Comparison of ENCODE assay signal across 27 cellular contexts in the genomic region with DNA sequence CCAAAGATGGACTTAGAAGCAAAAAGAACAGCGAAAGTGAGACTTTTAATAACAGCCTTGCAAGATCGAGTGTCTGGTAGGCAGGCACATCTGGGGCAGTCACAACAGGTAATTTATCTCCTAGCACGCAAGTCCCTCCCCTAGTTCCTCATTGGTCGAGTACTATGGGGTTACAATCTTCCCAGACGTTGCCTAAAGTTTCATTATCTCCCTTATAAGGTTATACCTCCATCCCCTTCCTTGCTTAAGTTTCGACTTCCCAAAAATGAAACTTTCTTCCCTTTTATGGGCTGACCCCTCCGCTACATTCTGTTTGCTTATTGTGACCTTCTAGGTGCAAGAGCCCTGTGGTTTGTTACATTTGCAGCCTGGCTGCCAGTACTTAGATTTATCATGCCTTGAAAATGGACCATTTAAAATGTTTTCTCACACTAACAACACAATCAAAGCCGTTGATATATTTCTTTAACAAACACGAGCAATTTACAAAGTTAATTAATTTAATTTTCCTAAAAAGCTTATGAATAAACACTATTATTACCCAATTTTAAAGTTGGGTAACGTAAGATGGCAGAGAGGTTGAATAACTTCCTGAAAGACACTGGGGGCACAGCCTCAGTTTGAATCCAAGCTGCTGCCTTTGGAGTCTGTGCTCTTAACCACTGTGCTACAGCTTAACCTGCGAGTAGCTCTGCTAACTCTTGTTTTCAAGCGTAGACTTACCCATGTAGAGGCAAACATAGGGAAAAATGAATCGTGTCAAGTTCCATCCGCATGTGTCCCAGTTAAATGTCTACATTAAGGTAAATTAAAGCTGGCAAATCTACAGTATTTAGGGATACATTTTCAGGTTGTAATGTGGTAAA.
A peak's percentile ranks its signal among the peaks of the same experiment; 100 is the strongest.
DNase-seq lines count a peak whose midpoint lies in the region; ATAC-seq and TF ChIP-seq lines count a peak whose summit lies in the region.
"Had no signal": no experiment of that assay in that cellular context is flagged by ENCODE, and none has a peak within 500 bp of the region (broad histone marks: within the 10 kb centered on the region; RNA-seq: fewer than 3 reads in every experiment).

No MANE protein-coding gene starts in this region.

- no peaks in the 10 kb centered on the region for H3K36me3 ChIP-seq in body of pancreas (replicated peaks in 1 of 2; ENCODE audit: insufficient read depth in 1 of 2, low read depth in 2 of 2)
- no peaks in the 10 kb centered on the region for H3K36me3 ChIP-seq in transverse colon
- H3K36me3 ChIP-seq: ascending aorta, heart right ventricle, MG63, prostate gland, upper lobe of left lung had no signal

- H3K27me3 ChIP-seq in body of pancreas (no peaks in the 10 kb centered on the region), transverse colon (no peaks in the 10 kb centered on the region)
- H3K27me3 ChIP-seq: ascending aorta, heart right ventricle, upper lobe of left lung had no signal

- no peaks in the 10 kb centered on the region for H3K4me1 ChIP-seq in body of pancreas
- H3K4me1 ChIP-seq in transverse colon = no peaks in the 10 kb centered on the region
- H3K4me1 ChIP-seq: prostate gland, upper lobe of left lung had no signal

- in situ Hi-C loops in Caki2 (cut with HindIII; ENCODE audit: low pct_unique_long_range_greater_than_20kb, low sequenced_read_pairs) = no loop called here
- in situ Hi-C loops in transverse colon (cut with MboI; ENCODE audit: low pct_ligation_motif_present in 1 of 4, low pct_unique_long_range_greater_than_20kb in 1 of 4, low sequenced_read_pairs in 3 of 4) = no loop called here

- TF ChIP-seq CTCF in body of pancreas (IDR thresholded peaks at IDR 0.05) (no peak), transverse colon (IDR thresholded peaks at IDR 0.05) (no peak)

- ATAC-seq in body of pancreas = no peak
- ATAC-seq: A549; activated T-helper 17 cell treated with anti-CD3 and anti-CD28 coated beads, Interleukin-2, amount 50 U/mL, for 72 hours; heart right ventricle; left colon; SK-N-SH treated with all-trans-retinoic acid at 6 μM for 48 hours had no signal

- H3K9me3 ChIP-seq in body of pancreas = no peaks in the 10 kb centered on the region
- H3K9me3 ChIP-seq in transverse colon = no peaks in the 10 kb centered on the region
- H3K9me3 ChIP-seq: A549, ascending aorta, heart right ventricle, MG63, prostate gland, upper lobe of left lung had no signal

- no peak for TF ChIP-seq EP300 in transverse colon (IDR thresholded peaks at IDR 0.05; ENCODE audit: low read depth)

- H3K4me3 ChIP-seq in body of pancreas (no peak overlapping the region), transverse colon (no peak overlapping the region)
- H3K4me3 ChIP-seq: A549, ascending aorta, heart right ventricle, MG63, prostate gland, upper lobe of left lung had no signal

- DNase-seq in Caki2 (ENCODE audit: low read depth) = peak; percentile 83
- peak; percentile 94 for DNase-seq in M059J (ENCODE audit: low read depth)
- DNase-seq in OCI-M1 (lab: John Stamatoyannopoulos, UW) = peak; percentile 93
- DNase-seq in glomerular visceral epithelial cell (ENCODE audit: extremely low spot score) = peak; percentile 49
- DNase-seq in Ammon's horn (ENCODE audit: low spot score) = no peak
- no peak for DNase-seq in body of pancreas
- DNase-seq in transverse colon = no peak
- DNase-seq in activated effector memory CD4-positive, alpha-beta T cell treated with Interleukin-2 at 50 U/mL for 16 hours = no peak
- DNase-seq: activated B cell treated with CpG ODN at 0.5 μM for 24 hours; activated CD4-positive, alpha-beta T cell treated with anti-CD3 and anti-CD28 coated beads, Interleukin-2, amount 50 U/mL, for 48 hours; activated CD8-positive, alpha-beta memory T cell treated with anti-CD3 and anti-CD28 coated beads, Interleukin-2, amount 50 U/mL, for 48 hours; effector CD4-positive, alpha-beta T cell; GDM1; H7; heart right ventricle; left colon; MG63; NCI-H146; NCI-H2171; NCI-H526 had no signal

- TF ChIP-seq POLR2A in body of pancreas (IDR thresholded peaks at IDR 0.05) (no peak), transverse colon (IDR thresholded peaks at IDR 0.05) (no peak)

- H3K27ac ChIP-seq in body of pancreas = no peak overlapping the region
- no peak overlapping the region for H3K27ac ChIP-seq in transverse colon
- H3K27ac ChIP-seq: A549, ascending aorta, heart right ventricle, prostate gland, RWPE1, upper lobe of left lung had no signal

- intact Hi-C loops in body of pancreas (cut with DNase I) (no loop called here), transverse colon (cut with DNase I; ENCODE audit: low total_unique reads) (no loop called here)

- WGBS in body of pancreas, 2 donors = 60 to 61% methylated on average over 14 of the region's 14 CpGs
- WGBS in transverse colon (ENCODE audit: low coverage in 1 of 2), 2 donors = 77 to 83% methylated on average over 11 to 14 of the region's 14 CpGs

Comparison
In these comparisons a context has a peak if more than half of its experiments do, and no peak if none do; other contexts are left out.
1. DNase-seq: peak in Caki2 (single experiment), M059J (single experiment), OCI-M1 (single experiment) and glomerular visceral epithelial cell (single experiment); none in Ammon's horn (single experiment), body of pancreas (0 of 4), transverse colon (single experiment) and activated effector memory CD4-positive, alpha-beta T cell treated with Interleukin-2 at 50 U/mL for 16 hours (single experiment).